Comparison of ENCODE assay signal across 8 cellular contexts in the genomic region with DNA sequence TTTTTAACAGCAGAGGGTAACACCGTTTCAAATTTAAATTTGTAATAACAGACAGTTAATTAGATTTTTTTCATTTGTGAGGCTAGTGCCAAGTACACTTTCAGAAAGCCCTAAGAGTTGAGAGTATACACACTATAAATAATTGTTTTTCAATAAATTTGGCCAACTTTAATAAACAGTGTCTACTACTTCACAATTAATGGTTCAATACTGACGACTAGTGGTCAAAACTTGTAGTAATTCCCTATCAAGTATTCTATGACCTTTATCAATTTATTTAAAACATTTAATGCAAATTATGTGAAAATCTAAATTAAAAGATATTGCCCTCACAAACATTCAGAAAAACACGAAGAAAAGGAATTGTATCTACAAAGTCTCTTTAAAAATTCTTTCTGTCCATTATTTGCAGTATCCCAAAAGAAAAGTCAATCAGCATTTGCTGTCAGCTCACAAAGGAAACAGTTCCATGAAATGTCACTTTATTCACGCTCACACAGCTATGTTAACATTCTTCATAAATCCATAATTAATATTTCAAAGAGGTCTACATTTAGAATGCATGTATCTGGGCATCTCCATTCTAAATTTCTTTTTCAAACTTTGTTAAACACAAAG.
DNase-seq lines count a peak whose midpoint lies in the region; ATAC-seq and TF ChIP-seq lines count a peak whose summit lies in the region.

No MANE protein-coding gene starts in this region.

- DNase-seq in NOMO-1 treated with DMSO at 0.1 percent for 48 hours (lab: John Stamatoyannopoulos, UW; ENCODE audit: unreplicated experiment) (peak; percentile 10), NOMO-1 treated with dmso at 0.1 percent for 144 hours (lab: John Stamatoyannopoulos, UW; ENCODE audit: unreplicated experiment) (no peak), Peyer's patch (no peak), fibroblast of peridontal ligament (ENCODE audit: extremely low read depth) (peak; percentile 85), sciatic nerve (ENCODE audit: low spot score) (no peak), epidermal melanocyte (ENCODE audit: insufficient read length, low spot score) (no peak)
- DNase-seq in activated CD4-positive, CD25-positive, alpha-beta regulatory T cell (lab: John Stamatoyannopoulos, UW), result no peak

- no peaks in the 10 kb centered on the region for H3K27me3 ChIP-seq in Peyer's patch

- H3K27ac ChIP-seq in Peyer's patch, result no peak overlapping the region

- TF ChIP-seq CTCF in Peyer's patch (IDR thresholded peaks at IDR 0.05), result peak; percentile 18 to 67 (median 59)

- intact Hi-C loops in sciatic nerve (cut with DNase I), result no loop called here

- ATAC-seq in HG03135 (IDR thresholded peaks at IDR 0.05; ENCODE audit: unreplicated experiment) (peak; percentile 52), sciatic nerve (peak; percentile 71)

- no peaks in the 10 kb centered on the region for H3K4me1 ChIP-seq in Peyer's patch

- no peaks in the 10 kb centered on the region for H3K36me3 ChIP-seq in Peyer's patch

- no peak for TF ChIP-seq POLR2A in Peyer's patch (IDR thresholded peaks at IDR 0.05)

- H3K9me3 ChIP-seq in Peyer's patch, result no peaks in the 10 kb centered on the region

- no peak overlapping the region for H3K4me3 ChIP-seq in Peyer's patch

Comparison
In these comparisons a context has a peak if more than half of its experiments do, and no peak if none do; other contexts are left out.
1. DNase-seq: peak in NOMO-1 treated with DMSO at 0.1 percent for 48 hours (single experiment) and fibroblast of peridontal ligament (single experiment); none in NOMO-1 treated with dmso at 0.1 percent for 144 hours (single experiment), Peyer's patch (0 of 3), sciatic nerve (single experiment), epidermal melanocyte (single experiment) and activated CD4-positive, CD25-positive, alpha-beta regulatory T cell (0 of 4).